ENCODE assay signal across 14 cellular contexts in genomic region chr7:120990468-120991118, GRCh38. TPM values are rescaled to one million over a fixed set of nuclear protein-coding genes. Genes with fewer than 3 reads are reported as not detected.
DNase-seq lines count a peak whose midpoint lies in the region; ATAC-seq and TF ChIP-seq lines count a peak whose summit lies in the region.
"Had no signal": no experiment of that assay in that cellular context is flagged by ENCODE, and none has a peak within 500 bp of the region (broad histone marks: within the 10 kb centered on the region; RNA-seq: fewer than 3 reads in every experiment).

No MANE protein-coding gene starts in this region.

- no peaks in the 10 kb centered on the region for H3K9me3 ChIP-seq in SJSA1 (replicated peaks)
- no peaks in the 10 kb centered on the region for H3K9me3 ChIP-seq in suprapubic skin

- intact Hi-C loops in lower leg skin (cut with DNase I; ENCODE audit: low total_unique reads): loop anchor here (2.0 kb wide), 1 partner anchor 40 kb away; the partner anchor contains the start of gene ING3

- TF ChIP-seq EP300 in suprapubic skin (IDR thresholded peaks at IDR 0.05): no peak

- TF ChIP-seq POLR2A in lower leg skin (IDR thresholded peaks at IDR 0.05): no peak
- TF ChIP-seq POLR2A in suprapubic skin (IDR thresholded peaks at IDR 0.05): no peak

- H3K36me3 ChIP-seq in SJSA1 (peaks cover 22% of the 10 kb centered on the region), suprapubic skin (no peaks in the 10 kb centered on the region)

- H3K27ac ChIP-seq in SJSA1 (peak overlapping the region; percentile 90), suprapubic skin (peak overlapping the region; percentile 75)
- H3K27ac ChIP-seq: RWPE1 had no signal

- peaks cover 40% of the 10 kb centered on the region for H3K4me1 ChIP-seq in SJSA1 (replicated peaks)
- peaks cover 11% of the 10 kb centered on the region for H3K4me1 ChIP-seq in suprapubic skin

- no peaks in the 10 kb centered on the region for H3K27me3 ChIP-seq in SJSA1 (replicated peaks)
- peaks cover 11% of the 10 kb centered on the region for H3K27me3 ChIP-seq in suprapubic skin

- peak overlapping the region; percentile 43 for H3K4me3 ChIP-seq in SJSA1
- peak overlapping the region; percentile 13 for H3K4me3 ChIP-seq in lower leg skin (ENCODE audit: low read depth, poor library complexity, severe bottlenecking)
- H3K4me3 ChIP-seq in suprapubic skin: peak overlapping the region; percentile 50

- TF ChIP-seq CTCF in lower leg skin (IDR thresholded peaks at IDR 0.05): no peak
- no peak for TF ChIP-seq CTCF in suprapubic skin (IDR thresholded peaks at IDR 0.05)

- WGBS in lower leg skin, 2 donors: 62 to 76% methylated on average over 6 of the region's 6 CpGs
- 69% methylated on average over 6 of the region's 6 CpGs for WGBS in suprapubic skin

- ATAC-seq in GM21717 (IDR thresholded peaks at IDR 0.05; ENCODE audit: unreplicated experiment): peak; percentile 10
- no peak for ATAC-seq in HG02588 (IDR thresholded peaks at IDR 0.05; ENCODE audit: unreplicated experiment)
- ATAC-seq in HG03571 (IDR thresholded peaks at IDR 0.05; ENCODE audit: unreplicated experiment): no peak
- no peak for ATAC-seq in HG03095 (IDR thresholded peaks at IDR 0.05; ENCODE audit: unreplicated experiment)
- no peak for ATAC-seq in HG03097 (IDR thresholded peaks at IDR 0.05; ENCODE audit: low FRiP score, unreplicated experiment)

- DNase-seq in SJSA1 (ENCODE audit: low read depth in 1 of 2, low spot score in 2 of 2) (peak in 1 of 2 experiments; percentile 59), lower leg skin (ENCODE audit: low spot score in 2 of 2) (no peak), suprapubic skin (ENCODE audit: low spot score in 2 of 2) (no peak)
- DNase-seq: activated CD4-positive, alpha-beta T cell treated with anti-CD3 and anti-CD28 coated beads for 1 hour; activated effector memory CD4-positive, alpha-beta T cell treated with Interleukin-2 at 50 U/mL for 16 hours; DMS79; hippocampal formation; NCI-H2171 had no signal

RNA-seq across cellular contexts. Expression of gene CPED1, which starts 2.1 kb away (rescaled TPM):
- 46.6 and 64.8 TPM in 2 replicates for total RNA-seq in SJSA1 (2014; rRNA removed; shearing (Covaris generic))
- 1 to 10 TPM; 1.9 to 4.4 (median 3.7) TPM for total RNA-seq in lower leg skin
- total RNA-seq in suprapubic skin: 1 to 10 TPM; 1.3 to 5.6 (median 3.6) TPM

RNA-seq across cellular contexts. Expression of gene ING3, which starts 40.0 kb away (rescaled TPM):
- total RNA-seq in SJSA1 (2014; rRNA removed; shearing (Covaris generic)): 18.3 and 31.2 TPM in 2 replicates
- total RNA-seq in lower leg skin (10 to 100 TPM in 2 of 4 donors, 1 to 10 TPM in 2; 6.6 to 11.4 (median 9.8) TPM), suprapubic skin (10 to 100 TPM; 12.6 to 17.8 (median 16.2) TPM)
